Comparison of ENCODE assay signal across 13 cellular contexts in genomic region chr22:49880281-49880680, GRCh38. TPM values are rescaled to one million over a fixed set of nuclear protein-coding genes. Genes with fewer than 3 reads are reported as not detected.
A peak's percentile ranks its signal among the peaks of the same experiment; 100 is the strongest.
DNase-seq lines count a peak whose midpoint lies in the region; ATAC-seq and TF ChIP-seq lines count a peak whose summit lies in the region.
"Had no signal": no experiment of that assay in that cellular context is flagged by ENCODE, and none has a peak within 500 bp of the region (broad histone marks: within the 10 kb centered on the region; RNA-seq: fewer than 3 reads in every experiment).

No MANE protein-coding gene starts in this region.

- H3K36me3 ChIP-seq in CD8-positive, alpha-beta T cell (ENCODE audit: insufficient read depth, low read length), result peaks cover 14% of the 10 kb centered on the region
- H3K36me3 ChIP-seq in GM23338 (ENCODE audit: insufficient read depth), result no peaks in the 10 kb centered on the region; the same call in 1 of the 2 replicates

- H3K9me2 ChIP-seq in GM23338 (ENCODE audit: insufficient read depth), result no peaks in the 10 kb centered on the region

- H3K36me3 Mint-ChIP-seq in CD8-positive, alpha-beta T cell, result peaks cover 44% of the 10 kb centered on the region
- H3K36me3 Mint-ChIP-seq in GM23338 (ENCODE audit: low read depth), result peaks cover 56% of the 10 kb centered on the region
- peaks cover 44% of the 10 kb centered on the region for H3K36me3 Mint-ChIP-seq in activated CD8-positive, alpha-beta T cell treated with anti-CD3 and anti-CD28 coated beads for 36 hours (ENCODE audit: low read depth)

- peak overlapping the region; percentile 84 for H3K27ac Mint-ChIP-seq in CD8-positive, alpha-beta T cell
- peak overlapping the region; percentile 37 for H3K27ac Mint-ChIP-seq in GM23338
- H3K27ac Mint-ChIP-seq in activated CD8-positive, alpha-beta T cell treated with anti-CD3 and anti-CD28 coated beads for 36 hours, result peak overlapping the region; percentile 2

- H3K27ac ChIP-seq in CD8-positive, alpha-beta T cell (ENCODE audit: low read depth, low read length), result no peak overlapping the region
- H3K27ac ChIP-seq in GM23338 (ENCODE audit: low read depth), result 0 out of 2 replicates have a peak overlapping the region, but pooled peaks have one; percentile 74
- H3K27ac ChIP-seq: lower lobe of right lung, PC-9 had no signal

- intact Hi-C loops in CD8-positive, alpha-beta T cell (cut with DNase I, micrococcal nuclease), result no loop called here
- intact Hi-C loops in activated CD8-positive, alpha-beta T cell treated with anti-CD3 and anti-CD28 coated beads for 36 hours (cut with micrococcal nuclease), result no loop called here

- no peaks in the 10 kb centered on the region for H3K9me3 ChIP-seq in CD8-positive, alpha-beta T cell (ENCODE audit: low read length)
- H3K9me3 ChIP-seq: lower lobe of right lung had no signal

- no peak for TF ChIP-seq POLR2A in GM18505 (IDR thresholded peaks at IDR 0.05; ENCODE audit: borderline replicate concordance, extremely low read depth, insufficient read depth, insufficient read length)

- no peak overlapping the region for H2AFZ ChIP-seq in GM23338
- H2AFZ ChIP-seq: PC-9 had no signal

- H3K27me3 ChIP-seq in CD8-positive, alpha-beta T cell (ENCODE audit: insufficient read depth, low read length), result no peaks in the 10 kb centered on the region
- no peaks in the 10 kb centered on the region for H3K27me3 ChIP-seq in GM23338 (ENCODE audit: insufficient read depth)

- TF ChIP-seq CTCF in CD8-positive, alpha-beta T cell (IDR thresholded peaks at IDR 0.05), result no peak
- no peak for TF ChIP-seq CTCF in GM23338 (conservative IDR thresholded peaks at IDR 0.05; ENCODE audit: low read depth in 2 of 2)
- no peak for TF ChIP-seq CTCF in activated CD8-positive, alpha-beta T cell treated with anti-CD3 and anti-CD28 coated beads for 36 hours (IDR thresholded peaks at IDR 0.05)

- H3K27me3 Mint-ChIP-seq in CD8-positive, alpha-beta T cell (ENCODE audit: low read depth), result no peaks in the 10 kb centered on the region
- H3K27me3 Mint-ChIP-seq in GM23338 (ENCODE audit: insufficient read depth, low read depth, poor library complexity), result peaks cover 6% of the 10 kb centered on the region
- no peaks in the 10 kb centered on the region for H3K27me3 Mint-ChIP-seq in activated CD8-positive, alpha-beta T cell treated with anti-CD3 and anti-CD28 coated beads for 36 hours

- peak overlapping the region; percentile 37 for H3K4me3 Mint-ChIP-seq in CD8-positive, alpha-beta T cell
- H3K4me3 Mint-ChIP-seq in GM23338, result no peak overlapping the region
- H3K4me3 Mint-ChIP-seq in activated CD8-positive, alpha-beta T cell treated with anti-CD3 and anti-CD28 coated beads for 36 hours, result no peak overlapping the region

- CTCF ChIA-PET in CD8-positive, alpha-beta T cell (lab: Charles Lee), result interaction anchor here (0.8 to 1.7 kb wide), 2 partner anchors 17 to 34 kb away, joined by 3 to 5 read pairs; no protein-coding TSS in a partner anchor
- CTCF ChIA-PET in activated CD8-positive, alpha-beta T cell treated with anti-CD3 and anti-CD28 coated beads for 36 hours (lab: Charles Lee), result interaction anchor here (0.8 to 1.1 kb wide), 2 partner anchors 35 to 113 kb away, joined by 3 read pairs; no protein-coding TSS in a partner anchor

- peaks cover 29% of the 10 kb centered on the region for H4K20me1 ChIP-seq in GM23338 (replicated peaks; ENCODE audit: insufficient read depth)

- H3K4me3 ChIP-seq in CD8-positive, alpha-beta T cell (ENCODE audit: low read depth, low read length), result no peak overlapping the region
- no peak overlapping the region for H3K4me3 ChIP-seq in GM23338
- H3K4me3 ChIP-seq: lower lobe of right lung, PC-9 had no signal

- DNase-seq in CD8-positive, alpha-beta T cell, result peak in 1 of 7 experiments; percentile 25
- DNase-seq in GM23338 (ENCODE audit: low spot score) (peak; percentile 57), mesenteric fat pad (ENCODE audit: low spot score) (peak; percentile 73), NCI-H446 (lab: John Stamatoyannopoulos, UW) (no peak), HUDEP-2 (lab: John Stamatoyannopoulos, UW; ENCODE audit: unreplicated experiment in 76 of 76) (no peak)
- peak; percentile 33 for DNase-seq in activated CD8-positive, alpha-beta T cell treated with anti-CD3 and anti-CD28 coated beads for 36 hours
- DNase-seq: lower lobe of right lung, NCI-H1436, PC-9, right cardiac atrium had no signal

- H3F3A ChIP-seq in GM23338 (replicated peaks; ENCODE audit: low read depth), result no peaks in the 10 kb centered on the region

- H3K9me3 Mint-ChIP-seq in CD8-positive, alpha-beta T cell, result no peaks in the 10 kb centered on the region
- peaks cover 15% of the 10 kb centered on the region for H3K9me3 Mint-ChIP-seq in GM23338
- peaks cover 1% of the 10 kb centered on the region for H3K9me3 Mint-ChIP-seq in activated CD8-positive, alpha-beta T cell treated with anti-CD3 and anti-CD28 coated beads for 36 hours

- no peak overlapping the region for H3K4me2 ChIP-seq in GM23338
- H3K4me2 ChIP-seq: PC-9 had no signal

- POLR2A ChIA-PET in CD8-positive, alpha-beta T cell (lab: Charles Lee), result interaction anchor here (0.6 to 1.4 kb wide), 2 partner anchors 17 to 56 kb away, joined by 3 read pairs; no protein-coding TSS in a partner anchor
- POLR2A ChIA-PET in activated CD8-positive, alpha-beta T cell treated with anti-CD3 and anti-CD28 coated beads for 36 hours (lab: Charles Lee), result no interaction called here

- peaks cover 6% of the 10 kb centered on the region for H3K4me1 ChIP-seq in CD8-positive, alpha-beta T cell (ENCODE audit: insufficient read depth, low read length)
- no peaks in the 10 kb centered on the region for H3K4me1 ChIP-seq in GM23338 (ENCODE audit: insufficient read depth)
- H3K4me1 ChIP-seq: lower lobe of right lung had no signal

- H3K79me2 ChIP-seq in GM23338 (replicated peaks; ENCODE audit: insufficient read depth), result peaks cover 76% of the 10 kb centered on the region

- ATAC-seq in CD8-positive, alpha-beta T cell, result peak; percentile 48
- ATAC-seq in GM23338 (peak; percentile 87), GM19023 (IDR thresholded peaks at IDR 0.05; ENCODE audit: unreplicated experiment) (no peak), GM18505 (IDR thresholded peaks at IDR 0.05; ENCODE audit: unreplicated experiment) (no peak)
- ATAC-seq in activated CD8-positive, alpha-beta T cell treated with anti-CD3 and anti-CD28 coated beads for 36 hours, result peak; percentile 49
- ATAC-seq: activated CD4-positive, CD25-positive, alpha-beta regulatory T cell treated with anti-CD3 and anti-CD28 coated beads, Interleukin-2, amount 50 U/mL, for 24 hours; lower lobe of right lung had no signal

- peaks cover 30% of the 10 kb centered on the region for H3K4me1 Mint-ChIP-seq in CD8-positive, alpha-beta T cell (ENCODE audit: low read depth)
- H3K4me1 Mint-ChIP-seq in GM23338, result peaks cover 10% of the 10 kb centered on the region; the same call in 2 of the 3 replicates
- H3K4me1 Mint-ChIP-seq in activated CD8-positive, alpha-beta T cell treated with anti-CD3 and anti-CD28 coated beads for 36 hours (ENCODE audit: low read depth), result peaks cover 20% of the 10 kb centered on the region

TF ChIP-seq in GM23338, 12 proteins besides CTCF, POLR2A, EP300 and RAD21 (continues in another document):
- TF ChIP-seq ZNF114 (CRISPR knock-in tag; IDR thresholded peaks at IDR 0.05) (no peak), JUNB (IDR thresholded peaks at IDR 0.05; ENCODE audit: unreplicated experiment) (no peak), CREB1 (CRISPR knock-in tag; IDR thresholded peaks at IDR 0.05; ENCODE audit: low read depth) (no peak)

RNA-seq across cellular contexts. Expression of gene ZBED4, which starts 26.6 kb away (rescaled TPM):
- 10 to 100 TPM; 16.2 to 16.6 TPM for total RNA-seq in CD8-positive, alpha-beta T cell
- total RNA-seq in GM23338 (2014; rRNA removed; shearing (Covaris generic)), result 28.0 and 31.9 TPM in 2 replicates
- 8.5 and 9.0 TPM in 2 replicates for polyA plus RNA-seq in GM23338 (2016; fragmentation: Nextera tagmentation; extraction: Ambion mirVana)
- total RNA-seq in activated CD8-positive, alpha-beta T cell treated with anti-CD3 and anti-CD28 coated beads for 36 hours, result 10 to 100 TPM; 19.7 to 20.1 TPM
- total RNA-seq in mesenteric fat pad, result 10.4 TPM

RNA-seq across cellular contexts. Expression of gene ALG12, which starts 38.0 kb away (rescaled TPM):
- total RNA-seq in CD8-positive, alpha-beta T cell, result 10 to 100 TPM; 11.4 to 15.2 TPM
- total RNA-seq in GM23338 (2014; rRNA removed; shearing (Covaris generic)), result 23.3 and 26.9 TPM in 2 replicates
- 18.7 and 21.8 TPM in 2 replicates for polyA plus RNA-seq in GM23338 (2016; fragmentation: Nextera tagmentation; extraction: Ambion mirVana)
- 10 to 100 TPM; 10.7 to 12.0 TPM for total RNA-seq in activated CD8-positive, alpha-beta T cell treated with anti-CD3 and anti-CD28 coated beads for 36 hours
- 12.5 TPM for total RNA-seq in mesenteric fat pad

RNA-seq across cellular contexts. Expression of gene CRELD2, which starts 38.2 kb away (rescaled TPM):
- total RNA-seq in CD8-positive, alpha-beta T cell, result 10 to 100 TPM; 26.3 to 28.1 TPM
- total RNA-seq in GM23338 (2014; rRNA removed; shearing (Covaris generic)), result 34.4 and 35.7 TPM in 2 replicates
- polyA plus RNA-seq in GM23338 (2016; fragmentation: Nextera tagmentation; extraction: Ambion mirVana), result 47.7 and 49.4 TPM in 2 replicates
- total RNA-seq in activated CD8-positive, alpha-beta T cell treated with anti-CD3 and anti-CD28 coated beads for 36 hours, result 10 to 100 TPM; 26.1 to 28.2 TPM
- 36.5 TPM for total RNA-seq in mesenteric fat pad

RNA-seq across cellular contexts. Expression of gene BRD1, which starts 52.6 kb away (rescaled TPM):
- 100 to 1,000 TPM; 159 to 167 TPM for total RNA-seq in CD8-positive, alpha-beta T cell
- 33.8 and 36.1 TPM in 2 replicates for total RNA-seq in GM23338 (2014; rRNA removed; shearing (Covaris generic))
- polyA plus RNA-seq in GM23338 (2016; fragmentation: Nextera tagmentation; extraction: Ambion mirVana), result 12.3 and 13.1 TPM in 2 replicates
- 10 to 100 TPM; 24.5 to 29.0 TPM for total RNA-seq in activated CD8-positive, alpha-beta T cell treated with anti-CD3 and anti-CD28 coated beads for 36 hours
- 25.0 TPM for total RNA-seq in mesenteric fat pad

Comparison
In these comparisons a context has a peak if more than half of its experiments do, and no peak if none do; other contexts are left out.
1. ATAC-seq: peak in CD8-positive, alpha-beta T cell (single experiment), GM23338 (single experiment) and activated CD8-positive, alpha-beta T cell treated with anti-CD3 and anti-CD28 coated beads for 36 hours (single experiment); none in GM19023 (single experiment) and GM18505 (single experiment).
2. DNase-seq: peak in GM23338 (single experiment), activated CD8-positive, alpha-beta T cell treated with anti-CD3 and anti-CD28 coated beads for 36 hours (single experiment) and mesenteric fat pad (single experiment); none in NCI-H446 (0 of 2) and HUDEP-2 (0 of 76).
3. H3K27ac Mint-ChIP-seq: peak in every context shown above with its lines; median percentile 84 in CD8-positive, alpha-beta T cell; 37 in GM23338; 2 in activated CD8-positive, alpha-beta T cell treated with anti-CD3 and anti-CD28 coated beads for 36 hours.